Comparison of ENCODE assay signal across 9 cellular contexts in the genomic region with DNA sequence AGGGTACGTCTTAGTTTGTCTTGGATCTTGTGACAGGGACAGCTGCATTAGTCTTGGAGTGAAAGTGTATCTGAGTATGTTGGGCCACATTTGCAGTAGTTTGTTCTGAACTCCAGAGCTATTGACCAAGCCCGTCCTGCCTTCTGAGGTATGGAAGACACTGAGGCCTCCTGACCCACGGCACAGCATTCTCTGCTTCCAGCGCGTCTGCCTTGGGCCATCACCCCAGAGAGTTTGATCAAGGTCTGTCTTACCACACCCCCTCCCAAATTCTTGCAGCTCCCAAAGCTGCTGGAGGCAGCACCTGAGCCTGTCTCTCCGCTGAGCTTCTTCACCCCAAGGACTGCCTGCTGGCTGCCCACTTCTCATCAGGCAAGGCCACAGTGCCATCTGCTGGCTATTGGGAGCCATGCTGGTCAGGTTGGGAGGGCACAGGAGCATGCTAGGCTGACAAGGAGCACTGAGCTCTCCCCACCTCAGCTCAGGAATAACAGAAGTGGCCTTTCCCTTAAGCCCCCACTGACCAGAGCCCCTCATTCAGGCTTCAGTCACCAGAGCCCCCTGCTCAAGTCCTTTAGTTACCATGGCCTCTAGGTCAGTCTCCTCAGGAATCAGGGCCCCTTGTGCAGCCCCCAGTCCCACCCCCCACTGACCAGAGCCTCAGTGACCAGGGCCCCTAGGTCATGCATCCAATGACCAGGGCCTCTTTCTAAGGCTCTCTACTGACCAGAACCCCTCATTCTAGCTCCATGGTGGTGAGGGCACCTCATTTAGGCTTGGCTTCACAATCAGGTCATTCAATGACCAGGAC. TPM values are rescaled to one million over a fixed set of nuclear protein-coding genes. Genes with fewer than 3 reads are reported as not detected.
A peak's percentile ranks its signal among the peaks of the same experiment; 100 is the strongest.
DNase-seq lines count a peak whose midpoint lies in the region; ATAC-seq, FAIRE-seq and TF ChIP-seq lines count a peak whose summit lies in the region.
"Had no signal": no experiment of that assay in that cellular context is flagged by ENCODE, and none has a peak within 500 bp of the region (broad histone marks: within the 10 kb centered on the region; RNA-seq: fewer than 3 reads in every experiment).

No MANE protein-coding gene starts in this region.

- H3K36me3 ChIP-seq in bronchial epithelial cell (ENCODE audit: control insufficient read depth, insufficient read depth, low read length) (no peaks in the 10 kb centered on the region), kidney (ENCODE audit: control insufficient read depth in 1 of 2, insufficient read depth in 2 of 2, low read length in 2 of 2) (no peaks in the 10 kb centered on the region)

- ATAC-seq in HG02870 (IDR thresholded peaks at IDR 0.05; ENCODE audit: unreplicated experiment), result peak; percentile 96

- no peak overlapping the region for H3K27ac ChIP-seq in kidney (ENCODE audit: low read depth in 2 of 2, low read length in 2 of 2)

- H3K9ac ChIP-seq in kidney (ENCODE audit: low read length in 2 of 2), result no peak overlapping the region

- DNase-seq in SHP77 (lab: John Stamatoyannopoulos, UW), result peak; percentile 28 to 42
- DNase-seq in SHP77 treated with DMSO at 0.1 percent for 48 hours (lab: John Stamatoyannopoulos, UW), result no peak
- DNase-seq in NCI-H2107 treated with DMSO at 0.1 percent for 48 hours (lab: John Stamatoyannopoulos, UW; ENCODE audit: unreplicated experiment), result peak; percentile 43
- peak; percentile 69 for DNase-seq in bronchial epithelial cell (ENCODE audit: low read depth)
- peak; percentile 89 for DNase-seq in kidney
- DNase-seq in stimulated activated CD4-positive, alpha-beta T cell treated with anti-CD3 and anti-CD28 coated beads, Interleukin-1b, Interleukin-23, amount 100 ng/mL, for 4 hours (ENCODE audit: low read depth in 2 of 2), result peak; percentile 52 to 57

- peaks cover 0 to 3% of the 10 kb centered on the region in 2 donors for H3K4me1 ChIP-seq in kidney (ENCODE audit: control insufficient read depth in 1 of 2, insufficient read depth in 1 of 2, low read depth in 1 of 2, low read length in 2 of 2)

- no peak for FAIRE-seq in bronchial epithelial cell (lab: Jason Lieb, UNC)
- FAIRE-seq in kidney (lab: Jason Lieb, UNC), result no peak
- FAIRE-seq: G401.6 had no signal

- TF ChIP-seq CTCF in WI38 (IDR thresholded peaks at IDR 0.05; ENCODE audit: low read depth, low read length), result peak; percentile 96
- TF ChIP-seq CTCF in bronchial epithelial cell (IDR thresholded peaks at IDR 0.05; ENCODE audit: insufficient read depth, low read length, severe bottlenecking), result peak; percentile 98
- peak; percentile 90 for TF ChIP-seq CTCF in kidney (IDR thresholded peaks at IDR 0.05; ENCODE audit: borderline replicate concordance, extremely low read depth, insufficient read depth)

- H3K9me3 ChIP-seq in kidney (ENCODE audit: control insufficient read depth in 1 of 2, low read length in 2 of 2), result no peaks in the 10 kb centered on the region

- H3K4me3 ChIP-seq in WI38 (ENCODE audit: low read depth, low read length) (no peak overlapping the region), bronchial epithelial cell (ENCODE audit: low read depth, low read length) (no peak overlapping the region), kidney (ENCODE audit: low read length in 2 of 2) (no peak overlapping the region)

- intact Hi-C loops in kidney (cut with DNase I), result loop anchor here (5.0 kb wide), 1 partner anchor 341 kb away; no protein-coding TSS in a partner anchor

- peaks cover 3% of the 10 kb centered on the region for H3K27me3 ChIP-seq in bronchial epithelial cell (ENCODE audit: control insufficient read depth, insufficient read depth, low read length)

RNA-seq across cellular contexts. Expression of gene SMPD1, which starts 27.2 kb away (rescaled TPM):
- total RNA-seq in bronchial epithelial cell, result 1.1 and 3.2 TPM in 2 replicates
- total RNA-seq in kidney, result 76.0 TPM
- 155 TPM for polyA plus RNA-seq in kidney (ENCODE audit: insufficient read depth, low read depth, low replicate concordance)

RNA-seq across cellular contexts. Expression of gene CAVIN3, which starts 42.8 kb away (rescaled TPM):
- 35.0 and 41.6 TPM in 2 replicates for total RNA-seq in bronchial epithelial cell
- total RNA-seq in kidney, result 58.1 TPM
- 55.1 TPM for polyA plus RNA-seq in kidney (ENCODE audit: insufficient read depth, low read depth, low replicate concordance)

RNA-seq across cellular contexts. Expression of gene APBB1, which starts 55.8 kb away (rescaled TPM):
- total RNA-seq in bronchial epithelial cell (1.7 and 1.8 TPM in 2 replicates), kidney (43.7 TPM)
- polyA plus RNA-seq in kidney (ENCODE audit: insufficient read depth, low read depth, low replicate concordance), result 67.2 TPM

Comparison
In these comparisons a context has a peak if more than half of its experiments do, and no peak if none do; other contexts are left out.
1. RNA of gene SMPD1, which starts 27.2 kb away (total RNA-seq): 76.0 TPM in kidney (single experiment); 1.1 to 3.2 TPM in bronchial epithelial cell; every median in the first group is over 10 times any median in the second.
2. RNA of gene APBB1, which starts 55.8 kb away (total RNA-seq): 43.7 TPM in kidney (single experiment); 1.7 to 1.8 TPM in bronchial epithelial cell; every median in the first group is over 10 times any median in the second.
3. Peak in every context shown above with its lines, with median percentiles within 50 percentile points of each other: CTCF ChIP-seq.